8 cellular contexts compared by ENCODE assay signal in genomic region chr10:96833220-96834001, GRCh38. TPM values are rescaled to one million over a fixed set of nuclear protein-coding genes. Genes with fewer than 3 reads are reported as not detected.
DNase-seq lines count a peak whose midpoint lies in the region; ATAC-seq lines count a peak whose summit lies in the region.

No MANE protein-coding gene starts in this region.

- peak overlapping the region; percentile 48 for H2AFZ ChIP-seq in neuron (ENCODE audit: low read depth, low read length)

- in situ Hi-C loops in Caki2 (cut with HindIII; ENCODE audit: low pct_unique_long_range_greater_than_20kb, low sequenced_read_pairs) = no loop called here

- peaks cover 5% of the 10 kb centered on the region for H3K9me3 ChIP-seq in neuron (ENCODE audit: low read length)

- peak overlapping the region; percentile 89 for H3K4me3 Mint-ChIP-seq in activated T-cell treated with anti-CD3 and anti-CD28 coated beads, Interleukin-2, amount 50 U/mL, for 4 hours

- H3K4me1 ChIP-seq in neuron (ENCODE audit: insufficient read depth, low read length) = peaks cover 9% of the 10 kb centered on the region

- H3K36me3 ChIP-seq in neuron (ENCODE audit: insufficient read depth, low read length) = peaks cover 10% of the 10 kb centered on the region

- H3K36me3 Mint-ChIP-seq in activated T-cell treated with anti-CD3 and anti-CD28 coated beads, Interleukin-2, amount 50 U/mL, for 4 hours (ENCODE audit: insufficient read depth) = peaks cover 9% of the 10 kb centered on the region

- H3K27me3 ChIP-seq in neuron (ENCODE audit: insufficient read depth, low read length) = no peaks in the 10 kb centered on the region

- peak; percentile 38 for DNase-seq in Caki2 (ENCODE audit: low read depth)
- peak; percentile 46 for DNase-seq in M059J (ENCODE audit: low read depth)
- no peak for DNase-seq in activated T-cell treated with anti-CD3 and anti-CD28 coated beads, Interleukin-2, amount 50 U/mL, for 4 hours
- peak; percentile 43 for DNase-seq in foreskin melanocyte
- DNase-seq in effector CD8-positive, alpha-beta T cell (lab: John Stamatoyannopoulos, UW) = no peak
- DNase-seq in superior temporal gyrus (ENCODE audit: extremely low spot score) = no peak

- peak; percentile 12 for ATAC-seq in GM21619 (IDR thresholded peaks at IDR 0.05; ENCODE audit: unreplicated experiment)
- ATAC-seq in activated T-cell treated with anti-CD3 and anti-CD28 coated beads, Interleukin-2, amount 50 U/mL, for 4 hours = no peak

- H3K27me3 Mint-ChIP-seq in activated T-cell treated with anti-CD3 and anti-CD28 coated beads, Interleukin-2, amount 50 U/mL, for 4 hours (ENCODE audit: low read depth) = no peaks in the 10 kb centered on the region

- peaks cover 60% of the 10 kb centered on the region for H3K4me1 Mint-ChIP-seq in activated T-cell treated with anti-CD3 and anti-CD28 coated beads, Interleukin-2, amount 50 U/mL, for 4 hours (ENCODE audit: low read depth)

- H3K9me3 Mint-ChIP-seq in activated T-cell treated with anti-CD3 and anti-CD28 coated beads, Interleukin-2, amount 50 U/mL, for 4 hours = no peaks in the 10 kb centered on the region

- H3K4me3 ChIP-seq in neuron (ENCODE audit: low read length) = peak overlapping the region; percentile 98

RNA-seq across cellular contexts. Expression of gene LCOR, which starts 1.3 kb away (rescaled TPM):
- total RNA-seq in Caki2 (2014; rRNA removed; shearing (Covaris generic); ENCODE audit: low replicate concordance) = 5.8 and 9.7 TPM in 2 replicates
- 7.2 and 15.8 TPM in 2 replicates for total RNA-seq in M059J (2014; rRNA removed; shearing (Covaris generic))
- 10 to 100 TPM; 20.0 to 23.6 (median 21.9) TPM for total RNA-seq in activated T-cell treated with anti-CD3 and anti-CD28 coated beads, Interleukin-2, amount 50 U/mL, for 4 hours

Comparison
In these comparisons a context has a peak if more than half of its experiments do, and no peak if none do; other contexts are left out.
1. DNase-seq: peak in Caki2 (single experiment), M059J (single experiment) and foreskin melanocyte (single experiment); none in activated T-cell treated with anti-CD3 and anti-CD28 coated beads, Interleukin-2, amount 50 U/mL, for 4 hours (single experiment), effector CD8-positive, alpha-beta T cell (single experiment) and superior temporal gyrus (single experiment).